In genomic region chr15:88897456-88898194, GRCh38 we compare ENCODE assay signal across 8 cellular contexts. TPM values are rescaled to one million over a fixed set of nuclear protein-coding genes. Genes with fewer than 3 reads are reported as not detected.
DNase-seq lines count a peak whose midpoint lies in the region; ATAC-seq and TF ChIP-seq lines count a peak whose summit lies in the region.

No MANE protein-coding gene starts in this region.

- in situ Hi-C loops in Caki2 (cut with HindIII; ENCODE audit: low pct_unique_long_range_greater_than_20kb, low sequenced_read_pairs), result no loop called here

- H3K27ac ChIP-seq in Peyer's patch (peak overlapping the region in 1 of 4 donors; percentile 7), temporal lobe (ENCODE audit: low read depth, low read length) (peak overlapping the region; percentile 45)

- H3K4me1 Mint-ChIP-seq in osteocyte (ENCODE audit: unreplicated experiment), result peaks cover 49% of the 10 kb centered on the region

- H3K9me3 Mint-ChIP-seq in osteocyte (ENCODE audit: unreplicated experiment), result no peaks in the 10 kb centered on the region

- no peak overlapping the region for H3K4me3 Mint-ChIP-seq in osteocyte (ENCODE audit: unreplicated experiment)

- peaks cover 0 to 23% (median 20%) of the 10 kb centered on the region in 4 donors for H3K4me1 ChIP-seq in Peyer's patch

- H3K36me3 ChIP-seq in Peyer's patch, result no peaks in the 10 kb centered on the region

- H3K27me3 Mint-ChIP-seq in osteocyte (ENCODE audit: unreplicated experiment), result no peaks in the 10 kb centered on the region

- H3K9me3 ChIP-seq in Peyer's patch, result no peaks in the 10 kb centered on the region

- peak; percentile 46 for ATAC-seq in HG03108 (IDR thresholded peaks at IDR 0.05; ENCODE audit: unreplicated experiment)

- peaks cover 5% of the 10 kb centered on the region for H3K36me3 Mint-ChIP-seq in osteocyte (ENCODE audit: unreplicated experiment)

- DNase-seq in Caki2 (ENCODE audit: low read depth) (peak; percentile 86), Peyer's patch (peak; percentile 63 to 85 (median 65)), activated T-helper 1 cell treated with Interleukin-2 at 50 U/mL for 16 hours (ENCODE audit: low read depth) (peak; percentile 66), fibroblast of the conjunctiva (ENCODE audit: low read depth) (peak; percentile 73), osteocyte (ENCODE audit: extremely low spot score, unreplicated experiment) (peak; percentile 94), cerebellum (ENCODE audit: low spot score) (no peak)

- TF ChIP-seq CTCF in Peyer's patch (IDR thresholded peaks at IDR 0.05), result peak in 5 of 6 experiments; percentile 19 to 52 (median 32)
- peak; percentile 65 for TF ChIP-seq CTCF in osteocyte (IDR thresholded peaks at IDR 0.05)

- peaks cover 0 to 6% of the 10 kb centered on the region in 2 donors for H3K27me3 ChIP-seq in Peyer's patch

- H3K27ac Mint-ChIP-seq in osteocyte (ENCODE audit: unreplicated experiment), result peak overlapping the region; percentile 83

- TF ChIP-seq POLR2A in Peyer's patch (IDR thresholded peaks at IDR 0.05), result no peak

- no peak overlapping the region for H3K4me3 ChIP-seq in Peyer's patch

RNA-seq across cellular contexts. Expression of gene HAPLN3, which starts 2.3 kb away (rescaled TPM):
- total RNA-seq in Caki2 (2014; rRNA removed; shearing (Covaris generic); ENCODE audit: low replicate concordance), result 19.4 and 20.0 TPM in 2 replicates
- total RNA-seq in Peyer's patch, result 10 to 100 TPM in 1 of 4 donors, 1 to 10 TPM in 3; 3.7 to 21.5 (median 5.6) TPM
- 41.3 and 41.9 TPM in 2 replicates for total RNA-seq in osteocyte
- total RNA-seq in temporal lobe, result 4.7 TPM
- total RNA-seq in cerebellum, result 9.6 TPM

RNA-seq across cellular contexts. Expression of gene MFGE8, which starts 15.6 kb away (rescaled TPM):
- 141 and 157 TPM in 2 replicates for total RNA-seq in Caki2 (2014; rRNA removed; shearing (Covaris generic); ENCODE audit: low replicate concordance)
- total RNA-seq in Peyer's patch, result 100 to 1,000 TPM in 1 of 4 donors, 10 to 100 TPM in 3; 51.8 to 156 (median 78.3) TPM
- total RNA-seq in osteocyte, result 255 and 259 TPM in 2 replicates
- total RNA-seq in temporal lobe, result 27.5 TPM
- 67.5 TPM for total RNA-seq in cerebellum
